Comparison of ENCODE assay signal across 1 cellular context in the genomic region with DNA sequence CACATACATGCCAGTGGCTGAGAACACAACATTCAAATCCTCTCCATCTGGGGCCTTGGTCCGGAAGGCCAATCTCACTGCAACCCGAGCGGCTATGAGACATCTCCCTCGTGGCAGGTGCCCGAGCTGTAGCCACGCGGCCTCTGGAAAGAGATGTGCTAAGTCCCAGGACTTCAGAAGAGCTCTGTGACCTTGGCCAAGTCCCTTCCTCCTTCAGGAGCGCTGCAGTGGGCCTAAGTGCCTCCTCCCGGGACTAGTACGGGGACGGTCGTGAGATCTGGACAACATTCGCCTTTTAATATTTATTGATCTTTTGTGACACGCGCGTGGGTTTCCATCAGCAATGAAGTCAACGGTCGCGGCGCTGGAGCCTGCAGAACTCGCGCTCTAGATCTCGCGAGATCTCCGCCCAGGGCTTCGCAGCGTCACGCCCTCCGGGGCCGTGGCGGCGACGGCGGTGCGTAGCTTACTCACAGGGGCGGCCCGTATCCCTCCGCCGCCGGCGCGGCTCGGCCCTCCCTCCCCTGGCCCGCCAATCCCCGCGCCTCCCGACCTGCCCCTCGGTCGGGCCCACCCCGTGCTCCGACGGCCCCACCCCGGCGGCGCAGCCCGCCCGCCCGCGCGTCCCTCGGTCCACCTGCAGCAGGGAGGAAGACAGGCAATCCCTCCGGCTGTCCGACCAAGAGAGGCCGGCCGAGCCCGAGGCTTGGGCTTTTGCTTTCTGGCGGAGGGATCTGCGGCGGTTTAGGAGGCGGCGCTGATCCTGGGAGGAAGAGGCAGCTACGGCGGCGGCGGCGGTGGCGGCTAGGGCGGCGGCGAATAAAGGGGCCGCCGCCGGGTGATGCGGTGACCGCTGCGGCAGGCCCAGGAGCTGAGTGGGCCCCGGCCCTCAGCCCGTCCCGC.
TF ChIP-seq lines count a peak whose summit lies in the region.

A gene (plus strand): TSS at position 588 of the 903 bp plus-strand sequence. CDS start 453 bp downstream, outside the sequence.

TF ChIP-seq in HepG2, 621 proteins besides CTCF, POLR2A, EP300 and RAD21 (continued from another document and continues in another):
- TF ChIP-seq, protein P1, sequence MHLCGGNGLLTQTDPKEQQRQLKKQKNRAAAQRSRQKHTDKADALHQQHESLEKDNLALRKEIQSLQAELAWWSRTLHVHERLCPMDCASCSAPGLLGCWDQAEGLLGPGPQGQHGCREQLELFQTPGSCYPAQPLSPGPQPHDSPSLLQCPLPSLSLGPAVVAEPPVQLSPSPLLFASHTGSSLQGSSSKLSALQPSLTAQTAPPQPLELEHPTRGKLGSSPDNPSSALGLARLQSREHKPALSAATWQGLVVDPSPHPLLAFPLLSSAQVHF (CRISPR knock-in tag; IDR thresholded peaks at IDR 0.05) = peak; percentile 71
- TF ChIP-seq HDAC2 (CRISPR knock-in tag; IDR thresholded peaks at IDR 0.05) (peak; percentile 38; the same call in 1 of the 2 replicates), AGO1 (IDR thresholded peaks at IDR 0.05; ENCODE audit: low read depth, low read length, poor library complexity, severe bottlenecking) (no peak), ELF3 (CRISPR knock-in tag; IDR thresholded peaks at IDR 0.05) (peak; percentile 85), ZNF552 (CRISPR knock-in tag; IDR thresholded peaks at IDR 0.05; ENCODE audit: borderline replicate concordance) (no peak), SP4 (CRISPR knock-in tag; IDR thresholded peaks at IDR 0.05) (peak; percentile 92), MTF1 (CRISPR knock-in tag; IDR thresholded peaks at IDR 0.05) (no peak), KMT2B (CRISPR knock-in tag; IDR thresholded peaks at IDR 0.05) (peak; percentile 77), ZNF207 (IDR thresholded peaks at IDR 0.05; ENCODE audit: borderline replicate concordance) (no peak), MXD4 (CRISPR knock-in tag; IDR thresholded peaks at IDR 0.05) (0 out of 2 replicates have a peak, but pooled peaks have one; percentile 49), ZSCAN12 (CRISPR knock-in tag; IDR thresholded peaks at IDR 0.05) (0 out of 2 replicates have a peak, but pooled peaks have one; percentile 42), NCOR1 (IDR thresholded peaks at IDR 0.05; ENCODE audit: borderline replicate concordance, low read length) (peak; percentile 24; the same call in 1 of the 2 replicates), ZNF263 (CRISPR knock-in tag; IDR thresholded peaks at IDR 0.05) (no peak), ZNF33A (CRISPR knock-in tag; IDR thresholded peaks at IDR 0.05; ENCODE audit: borderline replicate concordance) (no peak), ZKSCAN8 (CRISPR knock-in tag; IDR thresholded peaks at IDR 0.05; ENCODE audit: borderline replicate concordance) (no peak; the same call in 1 of the 2 replicates), ZNF83 (CRISPR knock-in tag; IDR thresholded peaks at IDR 0.05; ENCODE audit: borderline replicate concordance) (no peak), NFYB (CRISPR knock-in tag; IDR thresholded peaks at IDR 0.05) (peak; percentile 59), KLF11 (CRISPR knock-in tag; IDR thresholded peaks at IDR 0.05) (no peak), PAF1 (CRISPR knock-in tag; IDR thresholded peaks at IDR 0.05) (no peak), POLR2G (IDR thresholded peaks at IDR 0.05; ENCODE audit: low read depth, low read length) (peak; percentile 91), MLLT10 (CRISPR knock-in tag; IDR thresholded peaks at IDR 0.05) (no peak), HDAC1 (CRISPR knock-in tag; IDR thresholded peaks at IDR 0.05) (peak; percentile 54), GATAD1 (CRISPR knock-in tag; IDR thresholded peaks at IDR 0.05) (peak; percentile 83), ZFX (CRISPR knock-in tag; IDR thresholded peaks at IDR 0.05; ENCODE audit: low read depth) (peak; percentile 82), ZNF24 (IDR thresholded peaks at IDR 0.05) (no peak), XRCC5 (optimal IDR thresholded peaks at IDR 0.05; ENCODE audit: low read length) (peak; percentile 20), KDM4B (CRISPR knock-in tag; IDR thresholded peaks at IDR 0.05) (no peak), MYC (CRISPR knock-in tag; IDR thresholded peaks at IDR 0.05; ENCODE audit: borderline replicate concordance) (peak; percentile 87), ZFY (CRISPR knock-in tag; IDR thresholded peaks at IDR 0.05) (peak; percentile 63), SP140L (CRISPR knock-in tag; IDR thresholded peaks at IDR 0.05; ENCODE audit: borderline replicate concordance) (no peak), NONO (IDR thresholded peaks at IDR 0.05) (no peak), NONO (CRISPR knock-in tag; conservative IDR thresholded peaks at IDR 0.05) (peak; percentile 90), NFATC3 (CRISPR knock-in tag; IDR thresholded peaks at IDR 0.05) (no peak), ZNF543 (CRISPR knock-in tag; IDR thresholded peaks at IDR 0.05) (0 out of 2 replicates have a peak, but pooled peaks have one; percentile 41), MED8 (CRISPR knock-in tag; IDR thresholded peaks at IDR 0.05; ENCODE audit: insufficient replicate concordance) (no peak)
- TF ChIP-seq, protein P2, sequence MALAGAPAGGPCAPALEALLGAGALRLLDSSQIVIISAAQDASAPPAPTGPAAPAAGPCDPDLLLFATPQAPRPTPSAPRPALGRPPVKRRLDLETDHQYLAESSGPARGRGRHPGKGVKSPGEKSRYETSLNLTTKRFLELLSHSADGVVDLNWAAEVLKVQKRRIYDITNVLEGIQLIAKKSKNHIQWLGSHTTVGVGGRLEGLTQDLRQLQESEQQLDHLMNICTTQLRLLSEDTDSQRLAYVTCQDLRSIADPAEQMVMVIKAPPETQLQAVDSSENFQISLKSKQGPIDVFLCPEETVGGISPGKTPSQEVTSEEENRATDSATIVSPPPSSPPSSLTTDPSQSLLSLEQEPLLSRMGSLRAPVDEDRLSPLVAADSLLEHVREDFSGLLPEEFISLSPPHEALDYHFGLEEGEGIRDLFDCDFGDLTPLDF (CRISPR knock-in tag; IDR thresholded peaks at IDR 0.05) = no peak; the same call in 1 of the 2 replicates
- TF ChIP-seq, protein P3, sequence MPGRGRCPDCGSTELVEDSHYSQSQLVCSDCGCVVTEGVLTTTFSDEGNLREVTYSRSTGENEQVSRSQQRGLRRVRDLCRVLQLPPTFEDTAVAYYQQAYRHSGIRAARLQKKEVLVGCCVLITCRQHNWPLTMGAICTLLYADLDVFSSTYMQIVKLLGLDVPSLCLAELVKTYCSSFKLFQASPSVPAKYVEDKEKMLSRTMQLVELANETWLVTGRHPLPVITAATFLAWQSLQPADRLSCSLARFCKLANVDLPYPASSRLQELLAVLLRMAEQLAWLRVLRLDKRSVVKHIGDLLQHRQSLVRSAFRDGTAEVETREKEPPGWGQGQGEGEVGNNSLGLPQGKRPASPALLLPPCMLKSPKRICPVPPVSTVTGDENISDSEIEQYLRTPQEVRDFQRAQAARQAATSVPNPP (CRISPR knock-in tag; IDR thresholded peaks at IDR 0.05) = no peak
- TF ChIP-seq, protein P4, sequence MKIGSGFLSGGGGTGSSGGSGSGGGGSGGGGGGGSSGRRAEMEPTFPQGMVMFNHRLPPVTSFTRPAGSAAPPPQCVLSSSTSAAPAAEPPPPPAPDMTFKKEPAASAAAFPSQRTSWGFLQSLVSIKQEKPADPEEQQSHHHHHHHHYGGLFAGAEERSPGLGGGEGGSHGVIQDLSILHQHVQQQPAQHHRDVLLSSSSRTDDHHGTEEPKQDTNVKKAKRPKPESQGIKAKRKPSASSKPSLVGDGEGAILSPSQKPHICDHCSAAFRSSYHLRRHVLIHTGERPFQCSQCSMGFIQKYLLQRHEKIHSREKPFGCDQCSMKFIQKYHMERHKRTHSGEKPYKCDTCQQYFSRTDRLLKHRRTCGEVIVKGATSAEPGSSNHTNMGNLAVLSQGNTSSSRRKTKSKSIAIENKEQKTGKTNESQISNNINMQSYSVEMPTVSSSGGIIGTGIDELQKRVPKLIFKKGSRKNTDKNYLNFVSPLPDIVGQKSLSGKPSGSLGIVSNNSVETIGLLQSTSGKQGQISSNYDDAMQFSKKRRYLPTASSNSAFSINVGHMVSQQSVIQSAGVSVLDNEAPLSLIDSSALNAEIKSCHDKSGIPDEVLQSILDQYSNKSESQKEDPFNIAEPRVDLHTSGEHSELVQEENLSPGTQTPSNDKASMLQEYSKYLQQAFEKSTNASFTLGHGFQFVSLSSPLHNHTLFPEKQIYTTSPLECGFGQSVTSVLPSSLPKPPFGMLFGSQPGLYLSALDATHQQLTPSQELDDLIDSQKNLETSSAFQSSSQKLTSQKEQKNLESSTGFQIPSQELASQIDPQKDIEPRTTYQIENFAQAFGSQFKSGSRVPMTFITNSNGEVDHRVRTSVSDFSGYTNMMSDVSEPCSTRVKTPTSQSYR (CRISPR knock-in tag; IDR thresholded peaks at IDR 0.05; ENCODE audit: borderline replicate concordance) = no peak
- TF ChIP-seq, protein P5, sequence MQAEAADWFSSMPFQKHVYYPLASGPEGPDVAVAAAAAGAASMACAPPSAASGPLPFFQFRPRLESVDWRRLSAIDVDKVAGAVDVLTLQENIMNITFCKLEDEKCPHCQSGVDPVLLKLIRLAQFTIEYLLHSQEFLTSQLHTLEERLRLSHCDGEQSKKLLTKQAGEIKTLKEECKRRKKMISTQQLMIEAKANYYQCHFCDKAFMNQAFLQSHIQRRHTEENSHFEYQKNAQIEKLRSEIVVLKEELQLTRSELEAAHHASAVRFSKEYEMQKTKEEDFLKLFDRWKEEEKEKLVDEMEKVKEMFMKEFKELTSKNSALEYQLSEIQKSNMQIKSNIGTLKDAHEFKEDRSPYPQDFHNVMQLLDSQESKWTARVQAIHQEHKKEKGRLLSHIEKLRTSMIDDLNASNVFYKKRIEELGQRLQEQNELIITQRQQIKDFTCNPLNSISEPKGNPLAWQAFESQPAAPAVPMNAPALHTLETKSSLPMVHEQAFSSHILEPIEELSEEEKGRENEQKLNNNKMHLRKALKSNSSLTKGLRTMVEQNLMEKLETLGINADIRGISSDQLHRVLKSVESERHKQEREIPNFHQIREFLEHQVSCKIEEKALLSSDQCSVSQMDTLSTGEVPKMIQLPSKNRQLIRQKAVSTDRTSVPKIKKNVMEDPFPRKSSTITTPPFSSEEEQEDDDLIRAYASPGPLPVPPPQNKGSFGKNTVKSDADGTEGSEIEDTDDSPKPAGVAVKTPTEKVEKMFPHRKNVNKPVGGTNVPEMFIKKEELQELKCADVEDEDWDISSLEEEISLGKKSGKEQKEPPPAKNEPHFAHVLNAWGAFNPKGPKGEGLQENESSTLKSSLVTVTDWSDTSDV (CRISPR knock-in tag; IDR thresholded peaks at IDR 0.05) = no peak
- TF ChIP-seq, protein P6, sequence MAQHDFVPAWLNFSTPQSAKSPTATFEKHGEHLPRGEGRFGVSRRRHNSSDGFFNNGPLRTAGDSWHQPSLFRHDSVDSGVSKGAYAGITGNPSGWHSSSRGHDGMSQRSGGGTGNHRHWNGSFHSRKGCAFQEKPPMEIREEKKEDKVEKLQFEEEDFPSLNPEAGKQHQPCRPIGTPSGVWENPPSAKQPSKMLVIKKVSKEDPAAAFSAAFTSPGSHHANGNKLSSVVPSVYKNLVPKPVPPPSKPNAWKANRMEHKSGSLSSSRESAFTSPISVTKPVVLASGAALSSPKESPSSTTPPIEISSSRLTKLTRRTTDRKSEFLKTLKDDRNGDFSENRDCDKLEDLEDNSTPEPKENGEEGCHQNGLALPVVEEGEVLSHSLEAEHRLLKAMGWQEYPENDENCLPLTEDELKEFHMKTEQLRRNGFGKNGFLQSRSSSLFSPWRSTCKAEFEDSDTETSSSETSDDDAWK (CRISPR knock-in tag; IDR thresholded peaks at IDR 0.05) = no peak
- TF ChIP-seq, protein P7, sequence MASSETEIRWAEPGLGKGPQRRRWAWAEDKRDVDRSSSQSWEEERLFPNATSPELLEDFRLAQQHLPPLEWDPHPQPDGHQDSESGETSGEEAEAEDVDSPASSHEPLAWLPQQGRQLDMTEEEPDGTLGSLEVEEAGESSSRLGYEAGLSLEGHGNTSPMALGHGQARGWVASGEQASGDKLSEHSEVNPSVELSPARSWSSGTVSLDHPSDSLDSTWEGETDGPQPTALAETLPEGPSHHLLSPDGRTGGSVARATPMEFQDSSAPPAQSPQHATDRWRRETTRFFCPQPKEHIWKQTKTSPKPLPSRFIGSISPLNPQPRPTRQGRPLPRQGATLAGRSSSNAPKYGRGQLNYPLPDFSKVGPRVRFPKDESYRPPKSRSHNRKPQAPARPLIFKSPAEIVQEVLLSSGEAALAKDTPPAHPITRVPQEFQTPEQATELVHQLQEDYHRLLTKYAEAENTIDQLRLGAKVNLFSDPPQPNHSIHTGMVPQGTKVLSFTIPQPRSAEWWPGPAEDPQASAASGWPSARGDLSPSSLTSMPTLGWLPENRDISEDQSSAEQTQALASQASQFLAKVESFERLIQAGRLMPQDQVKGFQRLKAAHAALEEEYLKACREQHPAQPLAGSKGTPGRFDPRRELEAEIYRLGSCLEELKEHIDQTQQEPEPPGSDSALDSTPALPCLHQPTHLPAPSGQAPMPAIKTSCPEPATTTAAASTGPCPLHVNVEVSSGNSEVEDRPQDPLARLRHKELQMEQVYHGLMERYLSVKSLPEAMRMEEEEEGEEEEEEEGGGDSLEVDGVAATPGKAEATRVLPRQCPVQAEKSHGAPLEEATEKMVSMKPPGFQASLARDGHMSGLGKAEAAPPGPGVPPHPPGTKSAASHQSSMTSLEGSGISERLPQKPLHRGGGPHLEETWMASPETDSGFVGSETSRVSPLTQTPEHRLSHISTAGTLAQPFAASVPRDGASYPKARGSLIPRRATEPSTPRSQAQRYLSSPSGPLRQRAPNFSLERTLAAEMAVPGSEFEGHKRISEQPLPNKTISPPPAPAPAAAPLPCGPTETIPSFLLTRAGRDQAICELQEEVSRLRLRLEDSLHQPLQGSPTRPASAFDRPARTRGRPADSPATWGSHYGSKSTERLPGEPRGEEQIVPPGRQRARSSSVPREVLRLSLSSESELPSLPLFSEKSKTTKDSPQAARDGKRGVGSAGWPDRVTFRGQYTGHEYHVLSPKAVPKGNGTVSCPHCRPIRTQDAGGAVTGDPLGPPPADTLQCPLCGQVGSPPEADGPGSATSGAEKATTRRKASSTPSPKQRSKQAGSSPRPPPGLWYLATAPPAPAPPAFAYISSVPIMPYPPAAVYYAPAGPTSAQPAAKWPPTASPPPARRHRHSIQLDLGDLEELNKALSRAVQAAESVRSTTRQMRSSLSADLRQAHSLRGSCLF (CRISPR knock-in tag; IDR thresholded peaks at IDR 0.05; ENCODE audit: borderline replicate concordance) = no peak
- TF ChIP-seq, protein P8, sequence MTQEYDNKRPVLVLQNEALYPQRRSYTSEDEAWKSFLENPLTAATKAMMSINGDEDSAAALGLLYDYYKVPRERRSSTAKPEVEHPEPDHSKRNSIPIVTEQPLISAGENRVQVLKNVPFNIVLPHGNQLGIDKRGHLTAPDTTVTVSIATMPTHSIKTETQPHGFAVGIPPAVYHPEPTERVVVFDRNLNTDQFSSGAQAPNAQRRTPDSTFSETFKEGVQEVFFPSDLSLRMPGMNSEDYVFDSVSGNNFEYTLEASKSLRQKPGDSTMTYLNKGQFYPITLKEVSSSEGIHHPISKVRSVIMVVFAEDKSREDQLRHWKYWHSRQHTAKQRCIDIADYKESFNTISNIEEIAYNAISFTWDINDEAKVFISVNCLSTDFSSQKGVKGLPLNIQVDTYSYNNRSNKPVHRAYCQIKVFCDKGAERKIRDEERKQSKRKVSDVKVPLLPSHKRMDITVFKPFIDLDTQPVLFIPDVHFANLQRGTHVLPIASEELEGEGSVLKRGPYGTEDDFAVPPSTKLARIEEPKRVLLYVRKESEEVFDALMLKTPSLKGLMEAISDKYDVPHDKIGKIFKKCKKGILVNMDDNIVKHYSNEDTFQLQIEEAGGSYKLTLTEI (CRISPR knock-in tag; conservative IDR thresholded peaks at IDR 0.05) = no peak
